In genomic region chr6:64254558-64254957, GRCh38 we compare ENCODE assay signal across 13 cellular contexts.
"Had no signal": no experiment of that assay in that cellular context is flagged by ENCODE, and none has a peak within 500 bp of the region (broad histone marks: within the 10 kb centered on the region; RNA-seq: fewer than 3 reads in every experiment).

No MANE protein-coding gene starts in this region.

- H3K4me3 ChIP-seq: coronary artery, hepatocyte, sigmoid colon, upper lobe of right lung had no signal

- DNase-seq: activated naive CD4-positive, alpha-beta T cell treated with anti-CD3 and anti-CD28 coated beads, Interleukin-2, amount 10 ng/mL, durations not matched to agents 7 days and 5 days; central memory CD4-positive, alpha-beta T cell; effector CD8-positive, alpha-beta T cell; kidney; left ventricle myocardium superior; mesendoderm; nephron progenitor cell; sigmoid colon; stimulated activated CD4-positive, alpha-beta T cell treated with anti-CD3 and anti-CD28 coated beads, Interleukin-12 subunit alpha, Interleukin-12 subunit beta, amount 100 ng/mL, for 4 hours; stimulated activated naive CD4-positive, alpha-beta T cell treated with Interleukin-2 at 50 U/mL for 16 hours; upper lobe of right lung had no signal

- ATAC-seq: left ventricle myocardium superior, upper lobe of right lung had no signal
